ENCODE assay signal across 30 cellular contexts in the genomic region with DNA sequence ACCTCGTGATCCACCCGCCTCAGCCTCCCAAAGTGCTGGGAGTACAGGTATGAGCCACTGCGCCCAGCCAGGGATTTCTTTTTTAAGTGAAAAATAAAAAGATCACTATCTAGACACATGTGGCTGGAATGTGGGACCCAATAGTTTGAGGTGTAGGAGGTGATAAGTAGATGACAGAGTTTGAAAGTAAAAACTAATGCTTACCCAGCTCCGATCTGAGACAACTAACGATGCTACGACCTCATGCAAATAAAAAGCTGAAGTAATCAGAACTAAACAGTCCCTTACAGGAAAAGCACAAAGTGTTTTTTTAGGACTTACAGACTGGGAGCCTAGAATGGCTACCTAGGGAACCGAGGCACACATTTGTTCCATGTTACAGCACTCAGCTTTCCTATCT. TPM values are rescaled to one million over a fixed set of nuclear protein-coding genes. Genes with fewer than 3 reads are reported as not detected.
"Had no signal": no experiment of that assay in that cellular context is flagged by ENCODE, and none has a peak within 500 bp of the region (broad histone marks: within the 10 kb centered on the region; RNA-seq: fewer than 3 reads in every experiment).

No MANE protein-coding gene starts in this region.

- H3K27me3 ChIP-seq: esophagus squamous epithelium, heart right ventricle, neutrophil, ovary, suprapubic skin, tibial artery had no signal

- H3K9me3 Mint-ChIP-seq: activated T-cell treated with anti-CD3 and anti-CD28 coated beads, Interleukin-2, amount 50 U/mL, for 4 hours; central memory CD8-positive, alpha-beta T cell; mesothelial cell of epicardium; naive B cell; nephron progenitor cell; T-helper 1 cell treated with Interleukin-12 subunit alpha and Interleukin-12 subunit beta and Interleukin-4 antibody, amounts not matched to agents 30 μg/mL and 1 μg/mL, for 36 hours had no signal

- ATAC-seq: heart right ventricle had no signal

- DNase-seq: activated CD4-positive, CD25-positive, alpha-beta regulatory T cell treated with anti-CD3 and anti-CD28 coated beads, Interleukin-2, amount 50 U/mL, for 72 hours; activated CD8-positive, alpha-beta memory T cell treated with anti-CD3 and anti-CD28 coated beads, Interleukin-2, amount 50 U/mL, for 4 hours; activated effector memory CD4-positive, alpha-beta T cell treated with Interleukin-2 at 50 U/mL for 16 hours; activated naive CD4-positive, alpha-beta T cell treated with Interleukin-2 at 50 U/mL for 16 hours; activated T-cell treated with anti-CD3 and anti-CD28 coated beads, Interleukin-2, amount 50 U/mL, for 4 hours; anterior cingulate cortex; dermis blood vessel endothelial cell; effector CD8-positive, alpha-beta T cell; esophagus squamous epithelium; foreskin melanocyte; heart right ventricle; naive B cell; nephron progenitor cell; ovary; stimulated activated CD4-positive, alpha-beta T cell treated with anti-CD3 and anti-CD28 coated beads, Interleukin-1b, Interleukin-23, amount 100 ng/mL, for 48 hours; stimulated activated CD4-positive, alpha-beta T cell treated with anti-CD3 and anti-CD28 coated beads, Interleukin-4, amount 100 ng/mL, for 4 hours; stimulated activated naive CD4-positive, alpha-beta T cell; SW 1271; T-helper 9 cell; tibial artery; WERI-Rb-1 had no signal

- H3K27me3 Mint-ChIP-seq: activated naive CD8-positive, alpha-beta T cell; central memory CD8-positive, alpha-beta T cell; naive B cell had no signal

- H3K4me1 ChIP-seq: esophagus squamous epithelium, heart right ventricle, prostate gland, suprapubic skin, tibial artery had no signal

- H3K27ac Mint-ChIP-seq: activated naive CD8-positive, alpha-beta T cell; mesothelial cell of epicardium; nephron progenitor cell; T-helper 1 cell treated with Interleukin-12 subunit alpha and Interleukin-12 subunit beta and Interleukin-4 antibody, amounts not matched to agents 30 μg/mL and 1 μg/mL, for 36 hours had no signal

- H3K4me2 ChIP-seq: smooth muscle cell had no signal

- H3K4me3 Mint-ChIP-seq: activated naive CD8-positive, alpha-beta T cell; activated T-cell treated with anti-CD3 and anti-CD28 coated beads, Interleukin-2, amount 50 U/mL, for 4 hours; central memory CD8-positive, alpha-beta T cell; mesothelial cell of epicardium; naive B cell; nephron progenitor cell; T-helper 1 cell treated with Interleukin-12 subunit alpha and Interleukin-12 subunit beta and Interleukin-4 antibody, amounts not matched to agents 30 μg/mL and 1 μg/mL, for 36 hours had no signal

- H3K36me3 Mint-ChIP-seq: naive B cell had no signal

- H3K4me3 ChIP-seq: esophagus squamous epithelium, heart right ventricle, ovary, prostate gland, smooth muscle cell, suprapubic skin, tibial artery had no signal

- H3K27ac ChIP-seq: epithelial cell of prostate, esophagus squamous epithelium, heart right ventricle, neutrophil, ovary, prostate gland, suprapubic skin, tibial artery, WERI-Rb-1 had no signal

- H3K36me3 ChIP-seq: ovary had no signal

- H3K4me1 Mint-ChIP-seq: central memory CD8-positive, alpha-beta T cell; mesothelial cell of epicardium; naive B cell; nephron progenitor cell had no signal

RNA-seq across cellular contexts. Expression of gene INA, which starts 51.0 kb away (rescaled TPM):
- total RNA-seq: dermis blood vessel endothelial cell, heart right ventricle had no signal
